In genomic region chr15:38707802-38708671, GRCh38 we compare ENCODE assay signal across 8 cellular contexts.
DNase-seq lines count a peak whose midpoint lies in the region; ATAC-seq, FAIRE-seq and TF ChIP-seq lines count a peak whose summit lies in the region.

No MANE protein-coding gene starts in this region.

- ATAC-seq in GM21515 (IDR thresholded peaks at IDR 0.05; ENCODE audit: unreplicated experiment): peak; percentile 77

- H2BK5ac ChIP-seq in mesendoderm (ENCODE audit: low read length): no peak overlapping the region

- WGBS in SK-N-SH (ENCODE audit: low lambda C conversion rate): 60% methylated on average over 8 of the region's 8 CpGs
- WGBS in mesendoderm (ENCODE audit: extremely low coverage, insufficient coverage, low lambda C conversion rate): no CpG with 5 or more reads among the region's 8 CpGs

- H3K27ac ChIP-seq in SK-N-SH (ENCODE audit: low read depth in 2 of 2, low read length in 1 of 2): peak overlapping the region; percentile 18 to 36; a peak in 1 of 4 replicates
- H3K27ac ChIP-seq in mesendoderm (ENCODE audit: low read depth, low read length): no peak overlapping the region

- no peak overlapping the region for H3K9ac ChIP-seq in SK-N-SH
- no peak overlapping the region for H3K9ac ChIP-seq in mesendoderm (ENCODE audit: low read length)

- H2AK5ac ChIP-seq in mesendoderm (ENCODE audit: low read length): no peak overlapping the region

- no peaks in the 10 kb centered on the region for H3K9me3 ChIP-seq in SK-N-SH

- DNase-seq in activated effector memory CD4-positive, alpha-beta T cell treated with anti-CD3 and anti-CD28 coated beads, Interleukin-2, amount 50 U/mL, for 16 hours: peak; percentile 72
- no peak for DNase-seq in activated effector memory CD4-positive, alpha-beta T cell treated with Interleukin-2 at 50 U/mL for 16 hours
- DNase-seq in HuH-7 (ENCODE audit: low spot score) (peak; percentile 12), SK-N-SH (peak; percentile 44), mesendoderm (peak; percentile 72), GF-D8 (lab: John Stamatoyannopoulos, UW) (no peak)

- H4K5ac ChIP-seq in mesendoderm (ENCODE audit: low read length): no peak overlapping the region

- no peak overlapping the region for H3K4me2 ChIP-seq in SK-N-SH
- no peak overlapping the region for H3K4me2 ChIP-seq in mesendoderm (ENCODE audit: low read length)

- H3K4me1 ChIP-seq in SK-N-SH (ENCODE audit: control insufficient read depth in 1 of 2, insufficient read depth in 2 of 2, low read depth in 1 of 2, low read length in 1 of 2) (no peaks in the 10 kb centered on the region; a peak in 2 of 4 replicates), mesendoderm (ENCODE audit: control insufficient read depth, low read depth, low read length) (no peaks in the 10 kb centered on the region)

- no peak overlapping the region for H4K8ac ChIP-seq in mesendoderm (ENCODE audit: low read depth, low read length)

- no peak overlapping the region for H3K56ac ChIP-seq in mesendoderm (ENCODE audit: low read length)

- H3K36me3 ChIP-seq in SK-N-SH (replicated peaks in 1 of 2; ENCODE audit: control insufficient read depth in 1 of 2, insufficient read depth in 2 of 2, low read length in 1 of 2) (no peaks in the 10 kb centered on the region), mesendoderm (ENCODE audit: control insufficient read depth, insufficient read depth, low read length) (no peaks in the 10 kb centered on the region)

- no peak overlapping the region for H2BK120ac ChIP-seq in mesendoderm (ENCODE audit: low read depth, low read length)

- peak; percentile 95 for FAIRE-seq in endometrium (lab: Jason Lieb, UNC)

- no peak overlapping the region for H2AFZ ChIP-seq in SK-N-SH (ENCODE audit: low read depth)

- POLR2A ChIA-PET in SK-N-SH (lab: Yijun Ruan, JAX): no interaction called here

- TF ChIP-seq CTCF in SK-N-SH (IDR thresholded peaks at IDR 0.05): peak; percentile 85

- TF ChIP-seq RAD21 in SK-N-SH (IDR thresholded peaks at IDR 0.05; ENCODE audit: low read length): peak; percentile 98

- H3K9me2 ChIP-seq in SK-N-SH: no peaks in the 10 kb centered on the region

- no peaks in the 10 kb centered on the region for H3K79me2 ChIP-seq in SK-N-SH (ENCODE audit: insufficient read depth)
- H3K79me2 ChIP-seq in mesendoderm (ENCODE audit: control insufficient read depth, insufficient read depth, low read length): no peaks in the 10 kb centered on the region

- no peak overlapping the region for H3K4ac ChIP-seq in mesendoderm (ENCODE audit: low read depth, low read length)

- H3F3A ChIP-seq in SK-N-SH (replicated peaks; ENCODE audit: insufficient read depth): no peaks in the 10 kb centered on the region

- H3K79me1 ChIP-seq in mesendoderm (ENCODE audit: low read length): no peaks in the 10 kb centered on the region

- no peak overlapping the region for H3K4me3 ChIP-seq in SK-N-SH (ENCODE audit: low read depth in 2 of 2, low read length in 1 of 2)
- no peak overlapping the region for H3K4me3 ChIP-seq in mesendoderm (ENCODE audit: low read length)

- no peak overlapping the region for H3K23ac ChIP-seq in mesendoderm (ENCODE audit: low read length)

- H3K27me3 ChIP-seq in SK-N-SH (ENCODE audit: insufficient read depth): no peaks in the 10 kb centered on the region
- no peaks in the 10 kb centered on the region for H3K27me3 ChIP-seq in mesendoderm (ENCODE audit: insufficient read depth, low read length, poor library complexity)

- H3K18ac ChIP-seq in mesendoderm (ENCODE audit: low read length): no peak overlapping the region

- H4K20me1 ChIP-seq in SK-N-SH (ENCODE audit: insufficient read depth): no peaks in the 10 kb centered on the region

- no peak for TF ChIP-seq EP300 in SK-N-SH (IDR thresholded peaks at IDR 0.05; ENCODE audit: borderline replicate concordance in 1 of 2, low read depth in 1 of 2, low read length in 1 of 2)

- H2BK15ac ChIP-seq in mesendoderm (replicated peaks; ENCODE audit: low read depth): no peak overlapping the region

- CTCF ChIA-PET in SK-N-SH (lab: Yijun Ruan, JAX): interaction anchor here (0.5 to 5.1 kb wide), 48 partner anchors 9 to 1379 kb away, joined by 3 to 81 read pairs (median 4); partner anchors contain the start of gene THBS1

TF ChIP-seq in SK-N-SH, 30 proteins besides CTCF, POLR2A, EP300 and RAD21:
- TF ChIP-seq PBX3 (IDR thresholded peaks at IDR 0.05): peak; percentile 22; the same call in 1 of the 2 replicates
- peak; percentile 31; the same call in 1 of the 2 replicates for TF ChIP-seq TCF12 (IDR thresholded peaks at IDR 0.05)
- TF ChIP-seq GATA2 (CRISPR knock-in tag; IDR thresholded peaks at IDR 0.05): peak; percentile 51; the same call in 1 of the 2 replicates
- peak; percentile 87 for TF ChIP-seq SMC3 (IDR thresholded peaks at IDR 0.05; ENCODE audit: low read depth, low read length)
- TF ChIP-seq MEF2A (IDR thresholded peaks at IDR 0.05; ENCODE audit: borderline replicate concordance, low read depth): no peak

Comparison
In these comparisons a context has a peak if more than half of its experiments do, and no peak if none do; other contexts are left out.
1. DNase-seq: peak in activated effector memory CD4-positive, alpha-beta T cell treated with anti-CD3 and anti-CD28 coated beads, Interleukin-2, amount 50 U/mL, for 16 hours (single experiment), HuH-7 (single experiment), SK-N-SH (single experiment) and mesendoderm (single experiment); none in activated effector memory CD4-positive, alpha-beta T cell treated with Interleukin-2 at 50 U/mL for 16 hours (single experiment) and GF-D8 (single experiment).